1 cellular context compared by ENCODE assay signal in the genomic region with DNA sequence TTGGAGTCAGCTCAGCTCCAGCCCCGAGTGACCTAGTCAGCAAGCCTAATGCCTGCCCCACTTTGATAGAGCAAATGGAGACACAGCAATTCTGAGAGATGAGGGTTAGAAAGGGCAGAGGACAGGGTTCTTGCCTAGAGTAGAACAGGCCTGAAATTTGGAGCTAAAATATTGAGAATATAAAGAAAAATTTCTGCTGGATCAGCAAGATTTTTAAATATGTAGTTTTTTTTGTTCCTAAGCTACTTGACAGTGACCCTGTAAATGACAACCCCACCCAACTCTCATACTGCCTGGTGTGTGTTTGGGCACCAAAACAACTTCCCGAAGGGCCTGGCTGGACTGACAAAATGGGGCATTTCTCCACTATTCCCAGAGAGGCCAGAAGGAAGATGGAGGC.
TF ChIP-seq lines count a peak whose summit lies in the region.

No MANE protein-coding gene starts in this region.

TF ChIP-seq in K562, 482 proteins besides CTCF, POLR2A, EP300 and RAD21 (continued from another document):
- TF ChIP-seq, protein P1, sequence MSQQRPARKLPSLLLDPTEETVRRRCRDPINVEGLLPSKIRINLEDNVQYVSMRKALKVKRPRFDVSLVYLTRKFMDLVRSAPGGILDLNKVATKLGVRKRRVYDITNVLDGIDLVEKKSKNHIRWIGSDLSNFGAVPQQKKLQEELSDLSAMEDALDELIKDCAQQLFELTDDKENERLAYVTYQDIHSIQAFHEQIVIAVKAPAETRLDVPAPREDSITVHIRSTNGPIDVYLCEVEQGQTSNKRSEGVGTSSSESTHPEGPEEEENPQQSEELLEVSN (IDR thresholded peaks at IDR 0.05; ENCODE audit: borderline replicate concordance in 1 of 2, extremely low read depth in 1 of 2, insufficient read depth in 1 of 2, insufficient read length in 1 of 2, low read depth in 1 of 2, low read length in 1 of 2, poor library complexity in 1 of 2, severe bottlenecking in 1 of 2), result no peak
- TF ChIP-seq MAFG (tag; conservative IDR thresholded peaks at IDR 0.05), result peak; percentile 92
- no peak for TF ChIP-seq FOS (IDR thresholded peaks at IDR 0.05; ENCODE audit: extremely low read depth, insufficient read length)
- TF ChIP-seq CBFA2T2 (conservative IDR thresholded peaks at IDR 0.05), result no peak
- TF ChIP-seq L3MBTL2 (IDR thresholded peaks at IDR 0.05), result no peak
- TF ChIP-seq FOXJ3 (CRISPR knock-in tag; IDR thresholded peaks at IDR 0.05), result no peak
- TF ChIP-seq MAFF (IDR thresholded peaks at IDR 0.05; ENCODE audit: low read length), result peak; percentile 92
- TF ChIP-seq, protein P2, sequence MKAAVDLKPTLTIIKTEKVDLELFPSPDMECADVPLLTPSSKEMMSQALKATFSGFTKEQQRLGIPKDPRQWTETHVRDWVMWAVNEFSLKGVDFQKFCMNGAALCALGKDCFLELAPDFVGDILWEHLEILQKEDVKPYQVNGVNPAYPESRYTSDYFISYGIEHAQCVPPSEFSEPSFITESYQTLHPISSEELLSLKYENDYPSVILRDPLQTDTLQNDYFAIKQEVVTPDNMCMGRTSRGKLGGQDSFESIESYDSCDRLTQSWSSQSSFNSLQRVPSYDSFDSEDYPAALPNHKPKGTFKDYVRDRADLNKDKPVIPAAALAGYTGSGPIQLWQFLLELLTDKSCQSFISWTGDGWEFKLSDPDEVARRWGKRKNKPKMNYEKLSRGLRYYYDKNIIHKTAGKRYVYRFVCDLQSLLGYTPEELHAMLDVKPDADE (conservative IDR thresholded peaks at IDR 0.05; ENCODE audit: control insufficient read depth, low read depth, low read length), result no peak
